In genomic region chr22:18956121-18956895, GRCh38 we compare ENCODE assay signal across 8 cellular contexts. TPM values are rescaled to one million over a fixed set of nuclear protein-coding genes. Genes with fewer than 3 reads are reported as not detected.
DNase-seq lines count a peak whose midpoint lies in the region; ATAC-seq, FAIRE-seq and TF ChIP-seq lines count a peak whose summit lies in the region.
"Not testable (repeated sequence)": the region's sequence is repeated elsewhere in the genome, so short reads cannot be mapped to it uniquely, and the experiment has no call there.
"Had no signal": no experiment of that assay in that cellular context is flagged by ENCODE, and none has a peak within 500 bp of the region (broad histone marks: within the 10 kb centered on the region; RNA-seq: fewer than 3 reads in every experiment).

No MANE protein-coding gene starts in this region.

- H3K36me3 Mint-ChIP-seq in CD14-positive monocyte = not testable (repeated sequence)

- H4K8ac ChIP-seq in H1 (ENCODE audit: extremely low read depth, insufficient read depth, low read length) = not testable (repeated sequence)

- not testable (repeated sequence) for H3K4me1 ChIP-seq in H1 (replicated peaks in 1 of 4; ENCODE audit: control insufficient read depth in 3 of 4, insufficient read depth in 4 of 4, low read length in 3 of 4); kidney (ENCODE audit: control insufficient read depth in 1 of 2, insufficient read depth in 1 of 2, low read depth in 1 of 2, low read length in 2 of 2); lower lobe of right lung; osteoblast (ENCODE audit: insufficient read depth, low read length); suprapubic skin

- not testable (repeated sequence) for TF ChIP-seq RAD21 in H1 (IDR thresholded peaks at IDR 0.05 in 1 of 2, conservative IDR thresholded peaks at IDR 0.05 in 1 of 2; ENCODE audit: low read depth in 2 of 2, low read length in 2 of 2)

- H3K9me3 ChIP-seq in H1 (ENCODE audit: insufficient read depth in 2 of 2, low read depth in 1 of 2, low read length in 1 of 2); kidney (ENCODE audit: control insufficient read depth in 1 of 2, low read length in 2 of 2); lower lobe of right lung; osteoblast (ENCODE audit: low read depth, low read length); suprapubic skin: not testable (repeated sequence)

- H4K20me1 ChIP-seq in H1 (replicated peaks in 1 of 2; ENCODE audit: control insufficient read depth in 1 of 2, insufficient read depth in 2 of 2, low read length in 2 of 2); osteoblast (ENCODE audit: insufficient read depth, low read length): not testable (repeated sequence)

- not testable (repeated sequence) for H2BK5ac ChIP-seq in H1 (ENCODE audit: low read depth, low read length)

- intact Hi-C loops in CD14-positive monocyte (cut with micrococcal nuclease) = loop anchor here in 1 of 2 donors (5.0 kb wide), 1 partner anchor 761 kb away; no protein-coding TSS in a partner anchor
- intact Hi-C loops in kidney (cut with DNase I); lower lobe of right lung (cut with DNase I): not testable (repeated sequence)

- H4K5ac ChIP-seq in H1 (ENCODE audit: insufficient read length, low read depth, low read length) = not testable (repeated sequence)

- H2BK15ac ChIP-seq in H1 (ENCODE audit: low read length) = not testable (repeated sequence)

- not testable (repeated sequence) for H3K27me3 Mint-ChIP-seq in CD14-positive monocyte (ENCODE audit: low read depth in 3 of 3)

- CTCF ChIA-PET in H1 (lab: Charles Lee; ENCODE audit: partially characterized antibody) = interaction anchor here (0.7 to 1.5 kb wide), 11 partner anchors 13 to 108 kb away, joined by 3 to 5 read pairs (median 4); partner anchors contain the start of gene DGCR6

- H3K4me1 Mint-ChIP-seq in CD14-positive monocyte = not testable (repeated sequence)

- H2BK12ac ChIP-seq in H1 (ENCODE audit: low read depth, low read length) = 0 out of 2 replicates have a peak overlapping the region, but pooled peaks have one; percentile 60

- H2BK20ac ChIP-seq in H1 (ENCODE audit: low read length) = not testable (repeated sequence)

- H4K91ac ChIP-seq in H1 (replicated peaks; ENCODE audit: insufficient read length, low read length) = not testable (repeated sequence)

- WGBS in H1 (ENCODE audit: extremely low coverage in 1 of 2, insufficient coverage in 1 of 2, insufficient read length in 1 of 2, insufficient replicate concordance in 2 of 2, low coverage in 1 of 2, low lambda C conversion rate in 2 of 2, missing lambda C conversion rate in 1 of 2), 2 experiments = 85% methylated on average over 13 of the region's 15 CpGs; no CpG with 5 or more reads in 1 of the 2 experiments
- 60% methylated on average over 8 of the region's 15 CpGs for WGBS in suprapubic skin

- H2BK120ac ChIP-seq in H1 (replicated peaks; ENCODE audit: low read depth, low read length) = not testable (repeated sequence)

- H3K9me3 Mint-ChIP-seq in CD14-positive monocyte = not testable (repeated sequence)

- POLR2A ChIA-PET in H1 (lab: Charles Lee; ENCODE audit: partially characterized antibody) = interaction anchor here (0.7 to 1.5 kb wide), 3 partner anchors 8 to 80 kb away, joined by 3 to 4 read pairs (median 3); no protein-coding TSS in a partner anchor

- H3K79me2 ChIP-seq in H1 (ENCODE audit: control insufficient read depth in 1 of 2, insufficient read depth in 2 of 2, low read length in 2 of 2); osteoblast (ENCODE audit: insufficient read depth, low read length): not testable (repeated sequence)

- TF ChIP-seq POLR2A in H1 (IDR thresholded peaks at IDR 0.05; ENCODE audit: control extremely low read depth in 1 of 2, low read depth in 2 of 2, low read length in 2 of 2); suprapubic skin (IDR thresholded peaks at IDR 0.05): not testable (repeated sequence)

- H3K9ac ChIP-seq in H1 (replicated peaks in 1 of 4; ENCODE audit: extremely low read depth in 1 of 4, low read depth in 3 of 4, low read length in 3 of 4); kidney (ENCODE audit: low read length in 2 of 2): not testable (repeated sequence)

- not testable (repeated sequence) for H3K4me3 Mint-ChIP-seq in CD14-positive monocyte

- not testable (repeated sequence) for TF ChIP-seq CTCF in CD14-positive monocyte (IDR thresholded peaks at IDR 0.05); H1 (IDR thresholded peaks at IDR 0.05; ENCODE audit: control extremely low read depth in 1 of 3, insufficient read depth in 1 of 3, low read depth in 1 of 3, low read length in 3 of 3); kidney (IDR thresholded peaks at IDR 0.05; ENCODE audit: borderline replicate concordance, extremely low read depth, insufficient read depth); lower lobe of right lung (IDR thresholded peaks at IDR 0.05); osteoblast (IDR thresholded peaks at IDR 0.05; ENCODE audit: extremely low read depth, low read depth, low read length); suprapubic skin (IDR thresholded peaks at IDR 0.05)

- peak; percentile 24 for DNase-seq in CD14-positive monocyte (ENCODE audit: low spot score)
- peak; percentile 52 for DNase-seq in activated CD8-positive, alpha-beta memory T cell treated with anti-CD3 and anti-CD28 coated beads for 24 hours
- not testable (repeated sequence) for DNase-seq in H1 (ENCODE audit: low read depth in 1 of 2, low spot score in 2 of 2)
- DNase-seq in kidney = peak; percentile 59
- peak; percentile 32 for DNase-seq in lower lobe of right lung
- peak; percentile 45 for DNase-seq in osteoblast (ENCODE audit: insufficient read length, low spot score, missing footprints)
- DNase-seq in suprapubic skin (ENCODE audit: low spot score in 2 of 2) = peak; percentile 48 to 70

- not testable (repeated sequence) for H3K14ac ChIP-seq in H1 (ENCODE audit: insufficient read length)

- not testable (repeated sequence) for H3K79me1 ChIP-seq in H1 (ENCODE audit: low read depth, low read length)

- not testable (repeated sequence) for H2AFZ ChIP-seq in H1 (ENCODE audit: low read length); osteoblast (ENCODE audit: low read length)

- H3K4me3 ChIP-seq in H1 (ENCODE audit: extremely low read depth in 1 of 4, insufficient read depth in 2 of 4, low read depth in 3 of 4, low read length in 4 of 4); kidney (ENCODE audit: low read length in 2 of 2); lower lobe of right lung; osteoblast (ENCODE audit: insufficient read depth, low read length); suprapubic skin: not testable (repeated sequence)

- not testable (repeated sequence) for H3K27ac Mint-ChIP-seq in CD14-positive monocyte

- not testable (repeated sequence) for H3K23ac ChIP-seq in H1 (ENCODE audit: insufficient read length)

- H2AK5ac ChIP-seq in H1 (ENCODE audit: low read depth, low read length) = not testable (repeated sequence)

- not testable (repeated sequence) for H3K4ac ChIP-seq in H1 (replicated peaks; ENCODE audit: insufficient read length, low read depth, low read length)

- not testable (repeated sequence) for H3K27me3 ChIP-seq in H1 (replicated peaks in 1 of 4; ENCODE audit: control insufficient read depth in 3 of 4, extremely low read depth in 1 of 4, insufficient read depth in 3 of 4, low read length in 3 of 4); lower lobe of right lung (ENCODE audit: low read depth); osteoblast (ENCODE audit: insufficient read depth, low read length)
- H3K27me3 ChIP-seq in suprapubic skin = peaks cover 21% of the 10 kb centered on the region

- H3K56ac ChIP-seq in H1 (replicated peaks; ENCODE audit: insufficient read length, low read depth, low read length) = not testable (repeated sequence)

- not testable (repeated sequence) for H3K23me2 ChIP-seq in H1 (ENCODE audit: low read depth, low read length)

- not testable (repeated sequence) for FAIRE-seq in H1 (lab: Jason Lieb, UNC); kidney (lab: Jason Lieb, UNC)

- ATAC-seq in lower lobe of right lung = not testable (repeated sequence)

- H3K4me2 ChIP-seq in H1 (ENCODE audit: insufficient read depth in 1 of 2, low read depth in 2 of 2, low read length in 2 of 2); osteoblast (ENCODE audit: insufficient read depth, low read length): not testable (repeated sequence)

- not testable (repeated sequence) for H3K27ac ChIP-seq in H1 (ENCODE audit: low read depth, low read length); kidney (ENCODE audit: low read depth in 2 of 2, low read length in 2 of 2); lower lobe of right lung; osteoblast (ENCODE audit: low read depth, low read length); suprapubic skin

- not testable (repeated sequence) for H3K18ac ChIP-seq in H1 (ENCODE audit: extremely low read depth, low read length)

- not testable (repeated sequence) for TF ChIP-seq EP300 in H1 (IDR thresholded peaks at IDR 0.05; ENCODE audit: borderline replicate concordance in 1 of 2, low read depth in 2 of 2, low read length in 2 of 2); suprapubic skin (IDR thresholded peaks at IDR 0.05)

- H3K36me3 ChIP-seq in H1 (ENCODE audit: control insufficient read depth in 2 of 4, insufficient read depth in 4 of 4, low read length in 3 of 4); kidney (ENCODE audit: control insufficient read depth in 1 of 2, insufficient read depth in 2 of 2, low read length in 2 of 2); lower lobe of right lung; osteoblast (ENCODE audit: insufficient read depth, low read length); suprapubic skin: not testable (repeated sequence)

RNA-seq across cellular contexts. Expression of gene PRODH, which starts 20.2 kb away (rescaled TPM):
- polyA plus RNA-seq in CD14-positive monocyte (not detected), H1 (2011; rRNA removed) (45.6 and 80.9 TPM in 2 replicates), kidney (ENCODE audit: insufficient read depth, low read depth, low replicate concordance) (8.2 TPM)
- 27.5 and 27.6 TPM in 2 replicates for total RNA-seq in H1 (2021; fragmentation: NEBNext Ultra II Directional; extraction: Animal tissue kit (Norgen Biotek cat#: 25700))
- polyA plus RNA-seq in H1 (2011; cell fraction: cytosol; rRNA removed) = 79.8 TPM
- polyA plus RNA-seq in H1 (2011; cell fraction: nucleus; rRNA removed) = 364 TPM
- polyA plus RNA-seq in H1 (2012, experiment 1 of 2) = 28.3 to 68.7 TPM (median 53.5 TPM) in 4 replicates
- polyA plus RNA-seq in H1 (2012, experiment 2 of 2) = 19.4 TPM
- 7.1 TPM for polyA plus RNA-seq in H1 (2013, experiment 1 of 2)
- 6.3 TPM for polyA plus RNA-seq in H1 (2013, experiment 2 of 2)
- polyA minus RNA-seq in H1 (2011; rRNA and poly(A)+ RNA removed) = 32.0 and 33.4 TPM in 2 replicates
- polyA minus RNA-seq in H1 (2011; cell fraction: cytosol; rRNA and poly(A)+ RNA removed) = 49.8 TPM
- 99.3 TPM for polyA minus RNA-seq in H1 (2011; cell fraction: nucleus; rRNA and poly(A)+ RNA removed)
- total RNA-seq in kidney (6.7 TPM), lower lobe of right lung (33.9 TPM), osteoblast (under 0.01 TPM in 1 of 2 replicates, not detected in the other), suprapubic skin (10 to 100 TPM; 32.9 to 84.2 (median 65.0) TPM)
- polyA plus RNA-seq: BJ had no signal

RNA-seq across cellular contexts. Expression of gene DGCR6, which starts 50.2 kb away (rescaled TPM):
- under 1 TPM; 0.17 to 0.36 TPM for polyA plus RNA-seq in CD14-positive monocyte
- total RNA-seq in H1 (2021; fragmentation: NEBNext Ultra II Directional; extraction: Animal tissue kit (Norgen Biotek cat#: 25700)) = 0.82 and 0.96 TPM in 2 replicates
- polyA plus RNA-seq in H1 (2011; rRNA removed) = 1.7 and 2.3 TPM in 2 replicates
- polyA plus RNA-seq in H1 (2011; cell fraction: cytosol; rRNA removed) = 2.4 TPM
- 5.4 TPM for polyA plus RNA-seq in H1 (2011; cell fraction: nucleus; rRNA removed)
- 1.1 to 2.1 TPM (median 1.3 TPM) in 4 replicates for polyA plus RNA-seq in H1 (2012, experiment 1 of 2)
- polyA plus RNA-seq in H1 (2012, experiment 2 of 2) = 1.0 TPM
- 0.65 TPM for polyA plus RNA-seq in H1 (2013, experiment 1 of 2)
- polyA plus RNA-seq in H1 (2013, experiment 2 of 2) = 0.52 TPM
- 1.00 and 1.8 TPM in 2 replicates for polyA minus RNA-seq in H1 (2011; rRNA and poly(A)+ RNA removed)
- 2.0 TPM for polyA minus RNA-seq in H1 (2011; cell fraction: cytosol; rRNA and poly(A)+ RNA removed)
- polyA minus RNA-seq in H1 (2011; cell fraction: nucleus; rRNA and poly(A)+ RNA removed) = 4.7 TPM
- total RNA-seq in kidney = 1.7 TPM
- 3.7 TPM for polyA plus RNA-seq in kidney (ENCODE audit: insufficient read depth, low read depth, low replicate concordance)
- 4.5 TPM for total RNA-seq in lower lobe of right lung
- total RNA-seq in osteoblast = 0.59 and 1.1 TPM in 2 replicates
- total RNA-seq in suprapubic skin = 10 to 100 TPM in 1 of 4 donors, 1 to 10 TPM in 3; 4.9 to 11.2 (median 7.2) TPM
